In the genomic region with DNA sequence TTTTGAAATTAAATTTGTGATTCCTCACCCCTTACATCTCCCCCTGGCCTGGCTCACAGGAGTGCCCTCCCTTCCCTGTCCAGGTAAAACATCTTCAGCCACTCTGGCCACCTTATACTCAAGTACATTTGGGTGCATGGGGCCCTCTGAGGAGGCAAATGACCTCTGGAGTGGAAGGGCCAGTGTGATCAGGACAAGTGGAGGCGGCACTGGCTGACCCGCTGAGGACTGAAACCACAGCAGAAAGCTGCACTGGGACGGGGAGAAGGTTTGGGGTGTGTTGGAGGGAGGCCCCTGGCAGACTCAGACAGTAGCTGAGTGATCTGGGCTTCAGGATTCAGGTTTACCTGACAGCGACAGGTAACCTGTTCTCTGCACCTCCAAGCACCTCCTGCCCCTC, we compare ENCODE assay signal across 18 cellular contexts. TPM values are rescaled to one million over a fixed set of nuclear protein-coding genes. Genes with fewer than 3 reads are reported as not detected.
A peak's percentile ranks its signal among the peaks of the same experiment; 100 is the strongest.
DNase-seq lines count a peak whose midpoint lies in the region; ATAC-seq, FAIRE-seq and TF ChIP-seq lines count a peak whose summit lies in the region.
"Had no signal": no experiment of that assay in that cellular context is flagged by ENCODE, and none has a peak within 500 bp of the region (broad histone marks: within the 10 kb centered on the region; RNA-seq: fewer than 3 reads in every experiment).

No MANE protein-coding gene starts in this region.

- CTCF ChIA-PET in HepG2 (lab: Yijun Ruan, JAX; ENCODE audit: low intra/inter-chr PET ratio, low total read pairs): no interaction called here

- H4K20me1 ChIP-seq in HepG2 (ENCODE audit: insufficient read depth, low read length): no peaks in the 10 kb centered on the region
- H4K20me1 ChIP-seq: BLaER1 had no signal

- peak overlapping the region; percentile 78; the same call in 1 of the 2 replicates for H3K4me2 ChIP-seq in HepG2 (ENCODE audit: low read depth, low read length)

- in situ Hi-C loops in HepG2 (cut with HindIII; ENCODE audit: extremely low pct_ligation_motif_present, low pct_unique_long_range_greater_than_20kb): loop anchor here (10.0 kb wide), 1 partner anchor 155 kb away; no protein-coding TSS in a partner anchor

- no peaks in the 10 kb centered on the region for H3K9me3 Mint-ChIP-seq in mesothelial cell of epicardium
- no peaks in the 10 kb centered on the region for H3K9me3 Mint-ChIP-seq in activated naive CD4-positive, alpha-beta T cell treated with anti-CD3 and anti-CD28 coated beads, Interleukin-2, amount 50 U/mL, for 72 hours

- H3K9me3 ChIP-seq in HepG2 (ENCODE audit: low read length) (no peaks in the 10 kb centered on the region), right lobe of liver (no peaks in the 10 kb centered on the region)
- H3K9me3 ChIP-seq: BLaER1 had no signal

- H3K9ac ChIP-seq in HepG2 (ENCODE audit: insufficient read depth, low read depth, low read length): no peak overlapping the region
- H3K9ac ChIP-seq: BLaER1 had no signal

- POLR2A ChIA-PET in HepG2 (lab: Yijun Ruan, JAX): interaction anchor here (0.6 to 1.0 kb wide), 2 partner anchors 20 to 111 kb away, joined by 3 read pairs; no protein-coding TSS in a partner anchor

- TF ChIP-seq RAD21 in HepG2 (CRISPR knock-in tag; IDR thresholded peaks at IDR 0.05): no peak

- H3K36me3 ChIP-seq in HepG2 (replicated peaks in 1 of 2; ENCODE audit: control insufficient read depth in 1 of 2, insufficient read depth in 2 of 2, low read length in 2 of 2) (no peaks in the 10 kb centered on the region), right lobe of liver (no peaks in the 10 kb centered on the region)
- H3K36me3 ChIP-seq: BLaER1 had no signal

- no peaks in the 10 kb centered on the region for H3K36me3 Mint-ChIP-seq in mesothelial cell of epicardium
- peaks cover 0 to 2% of the 10 kb centered on the region in 2 donors for H3K36me3 Mint-ChIP-seq in activated naive CD4-positive, alpha-beta T cell treated with anti-CD3 and anti-CD28 coated beads, Interleukin-2, amount 50 U/mL, for 72 hours

- peaks cover 49% of the 10 kb centered on the region for H3K4me1 ChIP-seq in HepG2 (ENCODE audit: insufficient read depth, low read length)
- H3K4me1 ChIP-seq in right lobe of liver: no peaks in the 10 kb centered on the region

- no peak overlapping the region for H3K4me3 ChIP-seq in HepG2 (replicated peaks in 1 of 3; ENCODE audit: insufficient read depth in 1 of 3, low read depth in 2 of 3, low read length in 3 of 3)
- no peak overlapping the region for H3K4me3 ChIP-seq in right lobe of liver
- no peak overlapping the region for H3K4me3 ChIP-seq in skin epidermis
- H3K4me3 ChIP-seq: BLaER1 had no signal

- TF ChIP-seq POLR2A in HepG2 (IDR thresholded peaks at IDR 0.05; ENCODE audit: insufficient read depth in 1 of 2, low read depth in 2 of 2, low read length in 2 of 2) (no peak), right lobe of liver (IDR thresholded peaks at IDR 0.05) (no peak)

- no peaks in the 10 kb centered on the region for H3K27me3 Mint-ChIP-seq in mesothelial cell of epicardium (ENCODE audit: low read depth)

- no peak overlapping the region for H3K27ac ChIP-seq in HepG2 (ENCODE audit: extremely low read length, insufficient read depth, low read length)
- no peak overlapping the region for H3K27ac ChIP-seq in right lobe of liver
- H3K27ac ChIP-seq in skin epidermis: peak overlapping the region in 13 of 21 experiments; percentile 4 to 74 (median 45)
- H3K27ac ChIP-seq: BLaER1 had no signal

- 52% methylated on average over 2 of the region's 4 CpGs for WGBS in HepG2 (ENCODE audit: low lambda C conversion rate)
- 100% methylated on average over 1 of the region's 4 CpGs for WGBS in right lobe of liver (ENCODE audit: insufficient coverage, low coverage, low lambda C conversion rate, missing lambda C conversion rate)

- FAIRE-seq in HepG2 (lab: Jason Lieb, UNC): no peak

- H3K4me3 Mint-ChIP-seq in mesothelial cell of epicardium: no peak overlapping the region
- H3K4me3 Mint-ChIP-seq: H9 had no signal

- H3K27ac Mint-ChIP-seq in mesothelial cell of epicardium: peak overlapping the region; percentile 97
- no peak overlapping the region for H3K27ac Mint-ChIP-seq in activated naive CD4-positive, alpha-beta T cell treated with anti-CD3 and anti-CD28 coated beads, Interleukin-2, amount 50 U/mL, for 72 hours
- H3K27ac Mint-ChIP-seq: H9 had no signal

- H3K27me3 ChIP-seq in HepG2 (ENCODE audit: control insufficient read depth in 1 of 2, insufficient read depth in 2 of 2, low read length in 2 of 2) (peaks cover 0 to 10% of the 10 kb centered on the region in 2 experiments; a peak in 2 of 5 replicates), right lobe of liver (no peaks in the 10 kb centered on the region)
- H3K27me3 ChIP-seq: BLaER1 had no signal

- peaks cover 54% of the 10 kb centered on the region for H3K4me1 Mint-ChIP-seq in mesothelial cell of epicardium

- no TSS peak for BruUV-seq in HepG2 (replicated peaks; lab: Mats Ljungman, UMichigan)

- DNase-seq in HepG2 (ENCODE audit: low spot score) (no peak), right lobe of liver (no peak), mesothelial cell of epicardium (ENCODE audit: low spot score in 2 of 2, unreplicated experiment in 2 of 2) (no peak)
- no peak for DNase-seq in activated naive CD4-positive, alpha-beta T cell treated with anti-CD3 and anti-CD28 coated beads, Interleukin-2, amount 50 U/mL, for 72 hours (ENCODE audit: low spot score in 2 of 2)
- DNase-seq in activated T-cell treated with anti-CD3 and anti-CD28 coated beads, Interleukin-2, amount 50 U/mL, for 48 hours: no peak
- DNase-seq: 8988T, DMS 273 treated with DMSO at 0.1 percent for 48 hours, H9, IMR-90, Kasumi-1, NCI-H1105 treated with DMSO at 0.1 percent for 48 hours, NCI-H187 treated with DMSO at 0.1 percent for 48 hours, NCI-H446, SHP77 had no signal

- TF ChIP-seq EP300 in HepG2 (IDR thresholded peaks at IDR 0.05; ENCODE audit: low read depth in 2 of 2, low read length in 2 of 2) (no peak), HepG2 (CRISPR knock-in tag; IDR thresholded peaks at IDR 0.05; ENCODE audit: borderline replicate concordance) (no peak)

- TF ChIP-seq CTCF in HepG2 (CRISPR knock-in tag; IDR thresholded peaks at IDR 0.05): no peak
- no peak for TF ChIP-seq CTCF in right lobe of liver (IDR thresholded peaks at IDR 0.05)
- no peak for TF ChIP-seq CTCF in mesothelial cell of epicardium (IDR thresholded peaks at IDR 0.05; ENCODE audit: unreplicated experiment)

- no peak for ATAC-seq in HepG2
- ATAC-seq in right lobe of liver: no peak
- ATAC-seq in GM21360 (IDR thresholded peaks at IDR 0.05; ENCODE audit: unreplicated experiment): no peak
- no peak for ATAC-seq in activated naive CD4-positive, alpha-beta T cell treated with anti-CD3 and anti-CD28 coated beads, Interleukin-2, amount 50 U/mL, for 72 hours
- no peak for ATAC-seq in GM21786 (IDR thresholded peaks at IDR 0.05; ENCODE audit: unreplicated experiment)

- H2AFZ ChIP-seq in HepG2 (ENCODE audit: low read length): no peak overlapping the region

- H3K79me2 ChIP-seq in HepG2 (ENCODE audit: insufficient read depth, low read length): no peaks in the 10 kb centered on the region

- intact Hi-C loops in HepG2 (cut with micrococcal nuclease; ENCODE audit: unreplicated experiment) (no loop called here), right lobe of liver (cut with DNase I) (loop anchor here in 1 of 2 donors (10.0 kb wide), 1 partner anchor 155 kb away; no protein-coding TSS in a partner anchor)

TF ChIP-seq in HepG2, 621 proteins besides CTCF, POLR2A, EP300 and RAD21 (continues in another document):
- TF ChIP-seq, protein P1, sequence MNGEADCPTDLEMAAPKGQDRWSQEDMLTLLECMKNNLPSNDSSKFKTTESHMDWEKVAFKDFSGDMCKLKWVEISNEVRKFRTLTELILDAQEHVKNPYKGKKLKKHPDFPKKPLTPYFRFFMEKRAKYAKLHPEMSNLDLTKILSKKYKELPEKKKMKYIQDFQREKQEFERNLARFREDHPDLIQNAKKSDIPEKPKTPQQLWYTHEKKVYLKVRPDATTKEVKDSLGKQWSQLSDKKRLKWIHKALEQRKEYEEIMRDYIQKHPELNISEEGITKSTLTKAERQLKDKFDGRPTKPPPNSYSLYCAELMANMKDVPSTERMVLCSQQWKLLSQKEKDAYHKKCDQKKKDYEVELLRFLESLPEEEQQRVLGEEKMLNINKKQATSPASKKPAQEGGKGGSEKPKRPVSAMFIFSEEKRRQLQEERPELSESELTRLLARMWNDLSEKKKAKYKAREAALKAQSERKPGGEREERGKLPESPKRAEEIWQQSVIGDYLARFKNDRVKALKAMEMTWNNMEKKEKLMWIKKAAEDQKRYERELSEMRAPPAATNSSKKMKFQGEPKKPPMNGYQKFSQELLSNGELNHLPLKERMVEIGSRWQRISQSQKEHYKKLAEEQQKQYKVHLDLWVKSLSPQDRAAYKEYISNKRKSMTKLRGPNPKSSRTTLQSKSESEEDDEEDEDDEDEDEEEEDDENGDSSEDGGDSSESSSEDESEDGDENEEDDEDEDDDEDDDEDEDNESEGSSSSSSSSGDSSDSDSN (CRISPR knock-in tag; IDR thresholded peaks at IDR 0.05): 0 out of 2 replicates have a peak, but pooled peaks have one; percentile 10

RNA-seq across cellular contexts. Expression of a gene that starts 24.2 kb away (rescaled TPM):
- total RNA-seq in HepG2 (2016; rRNA removed; fragmentation: Illumina TruSeq; extraction: Trizol) (15.0 and 19.8 TPM in 2 replicates), right lobe of liver (10 to 100 TPM; 12.9 to 40.3 (median 23.4) TPM), mesothelial cell of epicardium (99.9 to 108 TPM (median 104 TPM) in 3 replicates)
- total RNA-seq in HepG2 (2016; cell fraction: cytosol; rRNA removed; fragmentation: Illumina TruSeq; extraction: Trizol; ENCODE audit: low read depth): 16.2 and 16.8 TPM in 2 replicates
- 14.9 and 18.9 TPM in 2 replicates for total RNA-seq in HepG2 (2016; cell fraction: insoluble cytoplasmic fraction; rRNA removed; fragmentation: Illumina TruSeq; extraction: Trizol)
- total RNA-seq in HepG2 (2016; cell fraction: membrane; rRNA removed; fragmentation: Illumina TruSeq; extraction: Trizol): 17.2 and 18.1 TPM in 2 replicates
- total RNA-seq in HepG2 (2016; cell fraction: nucleus; rRNA removed; fragmentation: Illumina TruSeq; extraction: Trizol): 20.8 and 25.5 TPM in 2 replicates
- 15.4 and 16.6 TPM in 2 replicates for polyA plus RNA-seq in HepG2 (2011; rRNA removed)
- 13.8 and 15.8 TPM in 2 replicates for polyA plus RNA-seq in HepG2 (2011; cell fraction: cytosol; rRNA removed)
- polyA plus RNA-seq in HepG2 (2011; cell fraction: nucleus; rRNA removed): 27.8 and 33.4 TPM in 2 replicates
- 20.4 and 25.8 TPM in 2 replicates for polyA plus RNA-seq in HepG2 (2012)
- 3.5 and 4.3 TPM in 2 replicates for polyA plus RNA-seq in HepG2 (2016; cell fraction: cytosol; fragmentation: Illumina TruSeq; extraction: Trizol; ENCODE audit: low read depth)
- polyA plus RNA-seq in HepG2 (2016; cell fraction: insoluble cytoplasmic fraction; fragmentation: Illumina TruSeq; extraction: Trizol; ENCODE audit: low read depth): 14.5 and 15.2 TPM in 2 replicates
- 4.3 and 4.5 TPM in 2 replicates for polyA plus RNA-seq in HepG2 (2016; cell fraction: membrane; fragmentation: Illumina TruSeq; extraction: Trizol; ENCODE audit: low read depth)
- 31.4 and 34.9 TPM in 2 replicates for polyA plus RNA-seq in HepG2 (2016; cell fraction: nucleus; fragmentation: Illumina TruSeq; extraction: Trizol; ENCODE audit: insufficient read depth, low read depth)
- 4.8 and 36.7 TPM in 2 replicates for polyA minus RNA-seq in HepG2 (2011; rRNA and poly(A)+ RNA removed; ENCODE audit: low replicate concordance)
- polyA minus RNA-seq in HepG2 (2011; cell fraction: cytosol; rRNA and poly(A)+ RNA removed): 37.8 and 44.8 TPM in 2 replicates
- polyA minus RNA-seq in HepG2 (2011; cell fraction: nucleus; rRNA and poly(A)+ RNA removed): 45.6 and 54.7 TPM in 2 replicates
- total RNA-seq in activated naive CD4-positive, alpha-beta T cell treated with anti-CD3 and anti-CD28 coated beads, Interleukin-2, amount 50 U/mL, for 72 hours: 1 to 10 TPM in 1 of 2 donors, not detected in 1; 2.5 TPM

Comparison
In these comparisons a context has a peak if more than half of its experiments do, and no peak if none do; other contexts are left out.
1. H3K27ac ChIP-seq: peak in skin epidermis (13 of 21); none in HepG2 (single experiment) and right lobe of liver (0 of 3).